Comparison of ENCODE assay signal across 17 cellular contexts in genomic region chr5:114327987-114328386, GRCh38. TPM values are rescaled to one million over a fixed set of nuclear protein-coding genes. Genes with fewer than 3 reads are reported as not detected.
DNase-seq lines count a peak whose midpoint lies in the region; ATAC-seq, FAIRE-seq and TF ChIP-seq lines count a peak whose summit lies in the region.
"Had no signal": no experiment of that assay in that cellular context is flagged by ENCODE, and none has a peak within 500 bp of the region (broad histone marks: within the 10 kb centered on the region; RNA-seq: fewer than 3 reads in every experiment).

No MANE protein-coding gene starts in this region.

- FAIRE-seq in kidney (lab: Jason Lieb, UNC), result no peak

- no peaks in the 10 kb centered on the region for H3K4me1 ChIP-seq in kidney (ENCODE audit: control insufficient read depth in 1 of 2, insufficient read depth in 1 of 2, low read depth in 1 of 2, low read length in 2 of 2)
- H3K4me1 ChIP-seq: BLaER1, Caco-2 had no signal

- H3K4me3 ChIP-seq in kidney (ENCODE audit: low read length in 2 of 2), result no peak overlapping the region
- H3K4me3 ChIP-seq: BLaER1, GM23338 had no signal

- H3K4me3 Mint-ChIP-seq in activated naive CD8-positive, alpha-beta T cell treated with anti-CD3 and anti-CD28 coated beads, Interleukin-2, amount 50 U/mL, for 24 hours, result no peak overlapping the region
- no peak overlapping the region for H3K4me3 Mint-ChIP-seq in endothelial cell (ENCODE audit: unreplicated experiment)
- H3K4me3 Mint-ChIP-seq: CD8-positive, alpha-beta memory T cell; GM23338 had no signal

- ATAC-seq in GM18858 (IDR thresholded peaks at IDR 0.05; ENCODE audit: unreplicated experiment), result peak; percentile 44
- peak; percentile 64 for ATAC-seq in HG02870 (IDR thresholded peaks at IDR 0.05; ENCODE audit: unreplicated experiment)
- peak; percentile 54 for ATAC-seq in HG03159 (IDR thresholded peaks at IDR 0.05; ENCODE audit: unreplicated experiment)
- ATAC-seq in HG03520 (IDR thresholded peaks at IDR 0.05; ENCODE audit: unreplicated experiment), result peak; percentile 60
- no peak for ATAC-seq in activated naive CD8-positive, alpha-beta T cell treated with anti-CD3 and anti-CD28 coated beads, Interleukin-2, amount 50 U/mL, for 24 hours
- ATAC-seq: GM23338 had no signal

- H3K27ac ChIP-seq in kidney (ENCODE audit: low read depth in 2 of 2, low read length in 2 of 2), result no peak overlapping the region
- H3K27ac ChIP-seq: BLaER1, KMS-11 had no signal

- no peak overlapping the region for H3K9ac ChIP-seq in kidney (ENCODE audit: low read length in 2 of 2)
- H3K9ac ChIP-seq: BLaER1, KMS-11 had no signal

- H3K36me3 ChIP-seq in kidney (ENCODE audit: control insufficient read depth in 1 of 2, insufficient read depth in 2 of 2, low read length in 2 of 2), result no peaks in the 10 kb centered on the region
- H3K36me3 ChIP-seq: BLaER1 had no signal

- no peaks in the 10 kb centered on the region for H3K9me3 ChIP-seq in kidney (ENCODE audit: control insufficient read depth in 1 of 2, low read length in 2 of 2)
- H3K9me3 ChIP-seq: BLaER1, Caco-2 had no signal

- no peaks in the 10 kb centered on the region for H3K9me3 Mint-ChIP-seq in activated naive CD8-positive, alpha-beta T cell treated with anti-CD3 and anti-CD28 coated beads, Interleukin-2, amount 50 U/mL, for 24 hours
- no peaks in the 10 kb centered on the region for H3K9me3 Mint-ChIP-seq in endothelial cell (ENCODE audit: unreplicated experiment)
- H3K9me3 Mint-ChIP-seq: CD8-positive, alpha-beta memory T cell; GM23338 had no signal

- no peak overlapping the region for H3K27ac Mint-ChIP-seq in activated naive CD8-positive, alpha-beta T cell treated with anti-CD3 and anti-CD28 coated beads, Interleukin-2, amount 50 U/mL, for 24 hours
- no peak overlapping the region for H3K27ac Mint-ChIP-seq in endothelial cell (ENCODE audit: unreplicated experiment)
- H3K27ac Mint-ChIP-seq: CD8-positive, alpha-beta memory T cell; GM23338 had no signal

- no peak for TF ChIP-seq CTCF in endothelial cell (IDR thresholded peaks at IDR 0.05; ENCODE audit: unreplicated experiment)
- TF ChIP-seq CTCF in kidney (IDR thresholded peaks at IDR 0.05; ENCODE audit: borderline replicate concordance, extremely low read depth, insufficient read depth), result no peak

- intact Hi-C loops in kidney (cut with DNase I), result no loop called here

- H3K36me3 Mint-ChIP-seq in activated naive CD8-positive, alpha-beta T cell treated with anti-CD3 and anti-CD28 coated beads, Interleukin-2, amount 50 U/mL, for 24 hours (ENCODE audit: low read depth), result no peaks in the 10 kb centered on the region
- no peaks in the 10 kb centered on the region for H3K36me3 Mint-ChIP-seq in endothelial cell (ENCODE audit: low read depth, unreplicated experiment)
- H3K36me3 Mint-ChIP-seq: CD8-positive, alpha-beta memory T cell had no signal

- DNase-seq in activated naive CD8-positive, alpha-beta T cell treated with anti-CD3 and anti-CD28 coated beads, Interleukin-2, amount 50 U/mL, for 24 hours, result no peak
- DNase-seq in endothelial cell (ENCODE audit: low spot score) (no peak), DMS79 treated with DMSO at 0.1 percent for 48 hours (lab: John Stamatoyannopoulos, UW) (no peak), kidney (no peak)
- DNase-seq: 8988T; AML-193; Caco-2; CD8-positive, alpha-beta memory T cell; H7 had no signal

- no peaks in the 10 kb centered on the region for H3K27me3 Mint-ChIP-seq in activated naive CD8-positive, alpha-beta T cell treated with anti-CD3 and anti-CD28 coated beads, Interleukin-2, amount 50 U/mL, for 24 hours
- no peaks in the 10 kb centered on the region for H3K27me3 Mint-ChIP-seq in endothelial cell (ENCODE audit: unreplicated experiment)
- H3K27me3 Mint-ChIP-seq: CD8-positive, alpha-beta memory T cell had no signal

- H3K4me1 Mint-ChIP-seq in activated naive CD8-positive, alpha-beta T cell treated with anti-CD3 and anti-CD28 coated beads, Interleukin-2, amount 50 U/mL, for 24 hours, result no peaks in the 10 kb centered on the region
- H3K4me1 Mint-ChIP-seq in endothelial cell (ENCODE audit: unreplicated experiment), result no peaks in the 10 kb centered on the region
- H3K4me1 Mint-ChIP-seq: CD8-positive, alpha-beta memory T cell; GM23338 had no signal

RNA-seq across cellular contexts. Expression of gene KCNN2, which starts 33.9 kb away (rescaled TPM):
- total RNA-seq in endothelial cell (ENCODE audit: unreplicated experiment) (2.4 TPM), kidney (1.5 TPM)
- 1.7 TPM for polyA plus RNA-seq in kidney (ENCODE audit: insufficient read depth, low read depth, low replicate concordance)
- total RNA-seq: CD8-positive, alpha-beta memory T cell; HT1080 had no signal
- polyA plus RNA-seq: CD8-positive, alpha-beta memory T cell had no signal
